ENCODE assay signal across 12 cellular contexts in genomic region chr12:93020225-93020997, GRCh38.
DNase-seq lines count a peak whose midpoint lies in the region; ATAC-seq and TF ChIP-seq lines count a peak whose summit lies in the region.
"Had no signal": no experiment of that assay in that cellular context is flagged by ENCODE, and none has a peak within 500 bp of the region (broad histone marks: within the 10 kb centered on the region; RNA-seq: fewer than 3 reads in every experiment).

No MANE protein-coding gene starts in this region.

- no peaks in the 10 kb centered on the region for H3K27me3 Mint-ChIP-seq in type B pancreatic cell
- H3K27me3 Mint-ChIP-seq in naive thymus-derived CD4-positive, alpha-beta T cell: peaks cover 0 to 3% (median 0%) of the 10 kb centered on the region in 5 donors
- H3K27me3 Mint-ChIP-seq: IgD-negative memory B cell had no signal

- TF ChIP-seq POLR2A in Peyer's patch (IDR thresholded peaks at IDR 0.05): peak in 1 of 2 donors; percentile 22

- H3K4me3 ChIP-seq in Peyer's patch (no peak overlapping the region), left lung (no peak overlapping the region)
- H3K4me3 ChIP-seq in naive thymus-derived CD4-positive, alpha-beta T cell (ENCODE audit: low read length): no peak overlapping the region

- peaks cover 42% of the 10 kb centered on the region for H3K4me1 Mint-ChIP-seq in type B pancreatic cell (ENCODE audit: unreplicated experiment)
- H3K4me1 Mint-ChIP-seq in naive thymus-derived CD4-positive, alpha-beta T cell: no peaks in the 10 kb centered on the region

- H3K27ac ChIP-seq in Peyer's patch: peak overlapping the region in 3 of 4 donors; percentile 40 to 85 (median 77)
- no peak overlapping the region for H3K27ac ChIP-seq in left lung
- no peak overlapping the region for H3K27ac ChIP-seq in naive thymus-derived CD4-positive, alpha-beta T cell (ENCODE audit: low read depth, low read length)

- intact Hi-C loops in left lung (cut with DNase I): no loop called here
- intact Hi-C loops in naive thymus-derived CD4-positive, alpha-beta T cell (cut with micrococcal nuclease): no loop called here

- H3K27me3 ChIP-seq in Peyer's patch (no peaks in the 10 kb centered on the region), left lung (no peaks in the 10 kb centered on the region)
- H3K27me3 ChIP-seq in naive thymus-derived CD4-positive, alpha-beta T cell (ENCODE audit: control insufficient read depth in 2 of 2, insufficient read depth in 2 of 2, low read length in 2 of 2): no peaks in the 10 kb centered on the region

- CTCF ChIA-PET in naive thymus-derived CD4-positive, alpha-beta T cell (lab: Charles Lee): no interaction called here

- peak; percentile 91 for ATAC-seq in left lung
- no peak for ATAC-seq in naive thymus-derived CD4-positive, alpha-beta T cell

- POLR2A ChIA-PET in naive thymus-derived CD4-positive, alpha-beta T cell (lab: Charles Lee): no interaction called here

- in situ Hi-C loops in GM13976 (cut with MboI; ENCODE audit: low sequenced_read_pairs, unreplicated experiment): no loop called here

- H3K9me3 Mint-ChIP-seq in type B pancreatic cell: peaks cover 5% of the 10 kb centered on the region
- no peaks in the 10 kb centered on the region for H3K9me3 Mint-ChIP-seq in naive thymus-derived CD4-positive, alpha-beta T cell
- H3K9me3 Mint-ChIP-seq: IgD-negative memory B cell had no signal

- peaks cover 0 to 27% (median 1%) of the 10 kb centered on the region in 4 donors for H3K4me1 ChIP-seq in Peyer's patch
- H3K4me1 ChIP-seq in left lung: no peaks in the 10 kb centered on the region
- H3K4me1 ChIP-seq in naive thymus-derived CD4-positive, alpha-beta T cell (ENCODE audit: control insufficient read depth in 2 of 2, insufficient read depth in 2 of 2, low read length in 2 of 2): no peaks in the 10 kb centered on the region

- no peaks in the 10 kb centered on the region for H3K36me3 Mint-ChIP-seq in type B pancreatic cell
- H3K36me3 Mint-ChIP-seq in naive thymus-derived CD4-positive, alpha-beta T cell: no peaks in the 10 kb centered on the region

- H3K9me3 ChIP-seq in Peyer's patch (no peaks in the 10 kb centered on the region), left lung (no peaks in the 10 kb centered on the region)
- H3K9me3 ChIP-seq in naive thymus-derived CD4-positive, alpha-beta T cell (ENCODE audit: control insufficient read depth in 2 of 3, low read length in 3 of 3): no peaks in the 10 kb centered on the region

- no peaks in the 10 kb centered on the region for H3K36me3 ChIP-seq in Peyer's patch
- no peaks in the 10 kb centered on the region for H3K36me3 ChIP-seq in left lung
- H3K36me3 ChIP-seq in naive thymus-derived CD4-positive, alpha-beta T cell (ENCODE audit: control insufficient read depth in 2 of 3, insufficient read depth in 3 of 3, low read length in 3 of 3): no peaks in the 10 kb centered on the region

- DNase-seq in SIG-M5 treated with dmso at 0.1 percent for 504 hours (lab: John Stamatoyannopoulos, UW; ENCODE audit: unreplicated experiment) (peak; percentile 47), SIG-M5 (lab: John Stamatoyannopoulos, UW) (no peak), Peyer's patch (peak in 2 of 3 donors; percentile 71 to 83), left lung (no peak), type B pancreatic cell (ENCODE audit: extremely low spot score, unreplicated experiment) (no peak), GM13976 (ENCODE audit: low spot score) (no peak), NCI-H1436 treated with DMSO at 0.1 percent for 48 hours (lab: John Stamatoyannopoulos, UW) (no peak)
- DNase-seq in naive thymus-derived CD4-positive, alpha-beta T cell: no peak
- DNase-seq: ACHN; activated T-cell treated with anti-CD3 and anti-CD28 coated beads, Interleukin-2, amount 50 U/mL, for 1 hour; SHP77 had no signal

- H3K27ac Mint-ChIP-seq in type B pancreatic cell: peak overlapping the region; percentile 93
- no peak overlapping the region for H3K27ac Mint-ChIP-seq in naive thymus-derived CD4-positive, alpha-beta T cell
- H3K27ac Mint-ChIP-seq: IgD-negative memory B cell had no signal

- TF ChIP-seq CTCF in Peyer's patch (IDR thresholded peaks at IDR 0.05) (no peak), left lung (IDR thresholded peaks at IDR 0.05) (no peak), type B pancreatic cell (conservative IDR thresholded peaks at IDR 0.05) (no peak), GM13976 (IDR thresholded peaks at IDR 0.05; ENCODE audit: borderline replicate concordance, control extremely low read depth, extremely low read depth, insufficient read depth, missing control alignments) (no peak)

- H3K4me3 Mint-ChIP-seq in type B pancreatic cell: peak overlapping the region; percentile 68
- H3K4me3 Mint-ChIP-seq in naive thymus-derived CD4-positive, alpha-beta T cell: no peak overlapping the region
- H3K4me3 Mint-ChIP-seq: IgD-negative memory B cell had no signal

Comparison
In these comparisons a context has a peak if more than half of its experiments do, and no peak if none do; other contexts are left out.
1. DNase-seq: peak in SIG-M5 treated with dmso at 0.1 percent for 504 hours (single experiment) and Peyer's patch (2 of 3); none in SIG-M5 (single experiment), left lung (0 of 2), type B pancreatic cell (single experiment), GM13976 (single experiment), naive thymus-derived CD4-positive, alpha-beta T cell (0 of 9) and NCI-H1436 treated with DMSO at 0.1 percent for 48 hours (single experiment).
2. H3K27ac ChIP-seq: peak in Peyer's patch (3 of 4); none in left lung (0 of 2) and naive thymus-derived CD4-positive, alpha-beta T cell (single experiment).